ENCODE assay signal across 10 cellular contexts in genomic region chr1:229117664-229118300, GRCh38.
DNase-seq lines count a peak whose midpoint lies in the region; ATAC-seq, FAIRE-seq and TF ChIP-seq lines count a peak whose summit lies in the region.
"Had no signal": no experiment of that assay in that cellular context is flagged by ENCODE, and none has a peak within 500 bp of the region (broad histone marks: within the 10 kb centered on the region; RNA-seq: fewer than 3 reads in every experiment).

No MANE protein-coding gene starts in this region.

- TF ChIP-seq CTCF in PC-3 (conservative IDR thresholded peaks at IDR 0.05; ENCODE audit: low read depth, low read length) (no peak), D721Med (IDR thresholded peaks at IDR 0.05; ENCODE audit: insufficient read depth, missing control alignments) (no peak)

- H3K79me2 ChIP-seq in PC-3 (ENCODE audit: low read length) = no peaks in the 10 kb centered on the region

- H3K4me1 ChIP-seq in PC-3 (ENCODE audit: insufficient read depth, low read length) = peaks cover 4% of the 10 kb centered on the region; the same call in 1 of the 2 replicates

- intact Hi-C loops in PC-3 (cut with micrococcal nuclease) (no loop called here), Right ventricle myocardium superior (cut with DNase I) (no loop called here), sciatic nerve (cut with DNase I) (no loop called here)

- no peak overlapping the region for H3K4me3 ChIP-seq in PC-3 (ENCODE audit: low read length)

- ATAC-seq in PC-3 (peak; percentile 22; the same call in 1 of the 2 replicates), Right ventricle myocardium superior (ENCODE audit: poor library complexity) (peak; percentile 72), sciatic nerve (peak; percentile 59), HG03196 (IDR thresholded peaks at IDR 0.05; ENCODE audit: unreplicated experiment) (no peak)

- no peaks in the 10 kb centered on the region for H3K36me3 ChIP-seq in PC-3 (ENCODE audit: low read depth, low read length)
- H3K36me3 ChIP-seq: WERI-Rb-1 had no signal

- no peaks in the 10 kb centered on the region for H3K9me3 ChIP-seq in PC-3 (ENCODE audit: low read length)

- POLR2A ChIA-PET in PC-3 (lab: Charles Lee; ENCODE audit: unreplicated experiment) = no interaction called here

- peak overlapping the region; percentile 12; the same call in 1 of the 2 replicates for H3K4me2 ChIP-seq in PC-3 (ENCODE audit: low read length)

- no peaks in the 10 kb centered on the region for H4K20me1 ChIP-seq in PC-3 (ENCODE audit: low read length)

- H3K9ac ChIP-seq in PC-3 (ENCODE audit: low read length) = no peak overlapping the region

- no peak for FAIRE-seq in GM19239 (lab: Jason Lieb, UNC)
- FAIRE-seq in D721Med (lab: Jason Lieb, UNC) = no peak

- peak; percentile 51 for DNase-seq in DMS79 (lab: John Stamatoyannopoulos, UW)
- peak; percentile 68 for DNase-seq in PC-3
- DNase-seq in Right ventricle myocardium superior = peak; percentile 82
- no peak for DNase-seq in sciatic nerve (ENCODE audit: low spot score)
- DNase-seq in GM19239 (ENCODE audit: insufficient read length, low spot score) = no peak
- no peak for DNase-seq in RKO (ENCODE audit: low spot score)
- DNase-seq in D721Med (ENCODE audit: insufficient read length, low spot score) = no peak
- DNase-seq: NCI-H1048, WERI-Rb-1 had no signal

- H3F3A ChIP-seq in PC-3 (ENCODE audit: low read length, unreplicated experiment) = no peaks in the 10 kb centered on the region

- no TSS peak for BruUV-seq in PC-3 (replicated peaks; lab: Mats Ljungman, UMichigan)

- peaks cover 11% of the 10 kb centered on the region for H3K27me3 ChIP-seq in PC-3 (ENCODE audit: low read length)

- no peak overlapping the region; the same call in 1 of the 2 replicates for H3K27ac ChIP-seq in PC-3 (ENCODE audit: low read length)
- H3K27ac ChIP-seq: WERI-Rb-1 had no signal

- no peaks in the 10 kb centered on the region for H3K9me2 ChIP-seq in PC-3 (replicated peaks; ENCODE audit: low read length)

- CTCF ChIA-PET in PC-3 (lab: Charles Lee) = no interaction called here

- H2AFZ ChIP-seq in PC-3 (ENCODE audit: low read length) = no peak overlapping the region

Comparison
In these comparisons a context has a peak if more than half of its experiments do, and no peak if none do; other contexts are left out.
1. DNase-seq: peak in DMS79 (single experiment), PC-3 (single experiment) and Right ventricle myocardium superior (single experiment); none in sciatic nerve (single experiment), GM19239 (single experiment), RKO (single experiment) and D721Med (single experiment).